ENCODE assay signal across 21 cellular contexts in genomic region chr10:133327651-133328357, GRCh38. TPM values are rescaled to one million over a fixed set of nuclear protein-coding genes. Genes with fewer than 3 reads are reported as not detected.
DNase-seq lines count a peak whose midpoint lies in the region; ATAC-seq and TF ChIP-seq lines count a peak whose summit lies in the region.
"Had no signal": no experiment of that assay in that cellular context is flagged by ENCODE, and none has a peak within 500 bp of the region (broad histone marks: within the 10 kb centered on the region; RNA-seq: fewer than 3 reads in every experiment).

No MANE protein-coding gene starts in this region.

- peaks cover 8% of the 10 kb centered on the region for H3K4me1 Mint-ChIP-seq in endodermal cell

- no peak for TF ChIP-seq CTCF in endodermal cell (conservative IDR thresholded peaks at IDR 0.05)

- H3K4me3 Mint-ChIP-seq in endodermal cell, result no peak overlapping the region

- no peak overlapping the region for H3K9ac ChIP-seq in endodermal cell (ENCODE audit: extremely low read depth, low read length, poor library complexity, severe bottlenecking)

- no peak overlapping the region for H3K27ac ChIP-seq in endodermal cell (ENCODE audit: low read depth, low read length)
- H3K27ac ChIP-seq: neutrophil, sigmoid colon, suprapubic skin had no signal

- ATAC-seq in HG03442 (IDR thresholded peaks at IDR 0.05; ENCODE audit: unreplicated experiment), result no peak
- ATAC-seq in HG03457 (IDR thresholded peaks at IDR 0.05; ENCODE audit: unreplicated experiment), result no peak
- ATAC-seq: activated CD4-positive, CD25-positive, alpha-beta regulatory T cell treated with anti-CD3 and anti-CD28 coated beads, Interleukin-2, amount 50 U/mL, for 24 hours had no signal

- no peak overlapping the region for H3K27ac Mint-ChIP-seq in endodermal cell

- in situ Hi-C loops in G401 (cut with HindIII; ENCODE audit: low sequenced_read_pairs), result no loop called here

- H3K27me3 ChIP-seq in endodermal cell (ENCODE audit: control insufficient read depth, insufficient read depth, low read length, poor library complexity, severe bottlenecking), result peaks cover 77% of the 10 kb centered on the region

- 74 to 85% methylated on average over 6 to 11 of the region's 12 CpGs for WGBS in endodermal cell (ENCODE audit: insufficient coverage in 1 of 2, insufficient read length in 1 of 2), 2 experiments

- no peaks in the 10 kb centered on the region for H3K4me1 ChIP-seq in endodermal cell (ENCODE audit: control insufficient read depth, insufficient read depth, low read length)

- DNase-seq in G401 (ENCODE audit: low spot score) (peak; percentile 60), NCI-H69 (lab: John Stamatoyannopoulos, UW) (peak; percentile 40), endodermal cell (peak; percentile 58), anterior cingulate cortex (lab: John Stamatoyannopoulos, UW) (no peak)
- DNase-seq: activated gamma-delta T cell treated with Interleukin-2 at 50 U/mL for 16 hours; glutamatergic neuron; GOT3; NCI-H2029 treated with DMSO at 0.1 percent for 48 hours; NCI-H526 treated with DMSO at 0.1 percent for 48 hours; sigmoid colon; stimulated activated CD4-positive, alpha-beta T cell treated with anti-CD3 and anti-CD28 coated beads, Interleukin-4, amount 100 ng/mL, for 1 hour; stimulated activated CD8-positive, alpha-beta memory T cell treated with anti-CD3 and anti-CD28 coated beads, Interleukin-4, amount 100 ng/mL, for 48 hours had no signal

- no peaks in the 10 kb centered on the region for H3K9me3 ChIP-seq in endodermal cell (ENCODE audit: control insufficient read depth, low read length)
- H3K9me3 ChIP-seq: MG63, neutrophil, sigmoid colon, suprapubic skin had no signal

- H3K36me3 Mint-ChIP-seq in endodermal cell (ENCODE audit: low read depth), result no peaks in the 10 kb centered on the region

- no peak overlapping the region for H3K4me3 ChIP-seq in endodermal cell (ENCODE audit: low read length)
- H3K4me3 ChIP-seq: MG63, sigmoid colon, suprapubic skin had no signal

- no peaks in the 10 kb centered on the region for H3K36me3 ChIP-seq in endodermal cell (ENCODE audit: control insufficient read depth, insufficient read depth, low read length)
- H3K36me3 ChIP-seq: MG63, neutrophil, sigmoid colon, suprapubic skin had no signal

- H3K9me3 Mint-ChIP-seq in endodermal cell, result peaks cover 3% of the 10 kb centered on the region

- H3K27me3 Mint-ChIP-seq in endodermal cell (ENCODE audit: insufficient read depth), result peaks cover 83% of the 10 kb centered on the region

RNA-seq across cellular contexts. Expression of gene CALY, which starts 8.9 kb away (rescaled TPM):
- 53.3 and 63.5 TPM in 2 replicates for total RNA-seq in G401 (2014; rRNA removed; shearing (Covaris generic))
- 1 to 10 TPM in 1 of 2 donors, under 1 TPM in 1; 0.75 to 1.3 TPM for total RNA-seq in endodermal cell
- polyA plus RNA-seq in endodermal cell (2013, experiment 1 of 2), result 1.5 TPM
- polyA plus RNA-seq in endodermal cell (2013, experiment 2 of 2), result 1.4 TPM
- total RNA-seq: aorta; T-helper 2 cell treated with Interferon-gamma antibody and Interleukin-4, amounts not matched to agents 100 ng/mL and 5 ng/mL, for 36 hours had no signal
- polyA plus RNA-seq: aorta had no signal

RNA-seq across cellular contexts. Expression of gene ZNF511, which starts 19.1 kb away (rescaled TPM):
- total RNA-seq in G401 (2014; rRNA removed; shearing (Covaris generic)), result 60.7 and 97.4 TPM in 2 replicates
- total RNA-seq in endodermal cell, result 10 to 100 TPM; 48.1 to 57.6 TPM
- polyA plus RNA-seq in endodermal cell (2013, experiment 1 of 2), result 30.8 TPM
- polyA plus RNA-seq in endodermal cell (2013, experiment 2 of 2), result 30.8 TPM

RNA-seq across cellular contexts. Expression of gene TUBGCP2, which starts 19.1 kb away (rescaled TPM):
- total RNA-seq in G401 (2014; rRNA removed; shearing (Covaris generic)), result 71.4 and 73.3 TPM in 2 replicates
- 10 to 100 TPM; 52.8 to 63.0 TPM for total RNA-seq in endodermal cell
- 51.3 TPM for polyA plus RNA-seq in endodermal cell (2013, experiment 1 of 2)
- 46.4 TPM for polyA plus RNA-seq in endodermal cell (2013, experiment 2 of 2)

RNA-seq across cellular contexts. Expression of gene PRAP1, which starts 19.4 kb away (rescaled TPM):
- total RNA-seq in G401 (2014; rRNA removed; shearing (Covaris generic)), result 1.8 and 3.0 TPM in 2 replicates
- total RNA-seq in endodermal cell, result not detected
- not detected for polyA plus RNA-seq in endodermal cell (2013, experiment 1 of 2)
- not detected for polyA plus RNA-seq in endodermal cell (2013, experiment 2 of 2)
- total RNA-seq: aorta; T-helper 2 cell treated with Interferon-gamma antibody and Interleukin-4, amounts not matched to agents 100 ng/mL and 5 ng/mL, for 36 hours had no signal
- polyA plus RNA-seq: esophagus had no signal

RNA-seq across cellular contexts. Expression of gene FUOM, which starts 30.0 kb away (rescaled TPM):
- 65.7 and 103 TPM in 2 replicates for total RNA-seq in G401 (2014; rRNA removed; shearing (Covaris generic))
- 10 to 100 TPM; 81.0 to 83.9 TPM for total RNA-seq in endodermal cell
- 25.6 TPM for polyA plus RNA-seq in endodermal cell (2013, experiment 1 of 2)
- polyA plus RNA-seq in endodermal cell (2013, experiment 2 of 2), result 26.4 TPM

Comparison
In these comparisons a context has a peak if more than half of its experiments do, and no peak if none do; other contexts are left out.
1. DNase-seq: peak in G401 (single experiment), NCI-H69 (single experiment) and endodermal cell (single experiment); none in anterior cingulate cortex (0 of 58).
2. RNA of gene CALY, which starts 8.9 kb away (total RNA-seq): 53.3 to 63.5 TPM in G401; 0.75 to 1.3 TPM in endodermal cell; every median in the first group is over 10 times any median in the second.